ENCODE assay signal across 18 cellular contexts in the genomic region with DNA sequence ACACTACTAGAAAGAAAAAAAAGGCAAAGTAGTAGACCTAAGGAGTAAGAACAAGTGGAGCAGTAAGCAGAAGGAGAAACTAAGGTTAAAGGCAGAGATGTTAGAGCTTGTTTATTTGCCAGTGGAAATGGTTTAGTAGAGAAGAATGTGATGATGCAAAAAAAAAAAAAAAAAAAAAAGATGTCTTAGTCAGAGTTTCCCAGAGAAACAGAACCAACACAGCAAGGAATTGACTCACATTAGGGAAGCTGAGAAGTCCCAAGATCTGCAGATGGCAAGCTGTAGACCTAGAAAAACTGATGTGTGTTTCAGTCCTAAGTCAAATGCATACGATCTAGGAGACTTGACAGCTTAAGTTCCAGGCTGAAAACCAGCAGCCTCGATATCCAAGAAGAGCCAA.
DNase-seq lines count a peak whose midpoint lies in the region; ATAC-seq and TF ChIP-seq lines count a peak whose summit lies in the region.
"Had no signal": no experiment of that assay in that cellular context is flagged by ENCODE, and none has a peak within 500 bp of the region (broad histone marks: within the 10 kb centered on the region; RNA-seq: fewer than 3 reads in every experiment).

No MANE protein-coding gene starts in this region.

- H3K9me3 ChIP-seq in breast epithelium (no peaks in the 10 kb centered on the region), sigmoid colon (no peaks in the 10 kb centered on the region)

- no peak overlapping the region for H3K27ac ChIP-seq in breast epithelium
- no peak overlapping the region for H3K27ac ChIP-seq in sigmoid colon
- H3K27ac ChIP-seq: BLaER1 treated with 17β-estradiol and CSF1 and Interleukin-3, amounts not matched to agents 10 nM and 100 nM; RWPE1 had no signal

- no peaks in the 10 kb centered on the region for H3K36me3 Mint-ChIP-seq in MCF 10A (ENCODE audit: insufficient read depth, unreplicated experiment)
- H3K36me3 Mint-ChIP-seq in activated CD4-positive, alpha-beta T cell treated with anti-CD3 and anti-CD28 coated beads for 36 hours (ENCODE audit: low read depth): no peaks in the 10 kb centered on the region
- H3K36me3 Mint-ChIP-seq: CD8-positive, alpha-beta memory T cell had no signal

- H3K27me3 Mint-ChIP-seq in MCF 10A (ENCODE audit: insufficient read depth, unreplicated experiment): no peaks in the 10 kb centered on the region
- no peaks in the 10 kb centered on the region for H3K27me3 Mint-ChIP-seq in activated CD4-positive, alpha-beta T cell treated with anti-CD3 and anti-CD28 coated beads for 36 hours
- H3K27me3 Mint-ChIP-seq: CD8-positive, alpha-beta memory T cell had no signal

- H3K27ac Mint-ChIP-seq in MCF 10A (ENCODE audit: low read depth, unreplicated experiment): no peak overlapping the region
- H3K27ac Mint-ChIP-seq in activated CD4-positive, alpha-beta T cell treated with anti-CD3 and anti-CD28 coated beads for 36 hours: no peak overlapping the region
- H3K27ac Mint-ChIP-seq: CD8-positive, alpha-beta memory T cell had no signal

- WGBS in sigmoid colon, 2 donors: 87 to 89% methylated on average over 2 of the region's 2 CpGs

- H3K36me3 ChIP-seq in breast epithelium (no peaks in the 10 kb centered on the region), sigmoid colon (no peaks in the 10 kb centered on the region)
- H3K36me3 ChIP-seq: BLaER1 treated with 17β-estradiol and CSF1 and Interleukin-3, amounts not matched to agents 10 nM and 100 nM had no signal

- no peak overlapping the region for H3K4me3 Mint-ChIP-seq in MCF 10A (ENCODE audit: unreplicated experiment)
- H3K4me3 Mint-ChIP-seq in activated CD4-positive, alpha-beta T cell treated with anti-CD3 and anti-CD28 coated beads for 36 hours: no peak overlapping the region
- H3K4me3 Mint-ChIP-seq: CD8-positive, alpha-beta memory T cell had no signal

- CTCF ChIA-PET in MCF 10A (lab: Yijun Ruan, JAX): interaction anchor here (0.6 to 1.0 kb wide), 3 partner anchors 24 to 1740 kb away, joined by 3 to 4 read pairs (median 3); no protein-coding TSS in a partner anchor
- CTCF ChIA-PET in activated CD4-positive, alpha-beta T cell treated with anti-CD3 and anti-CD28 coated beads for 36 hours (lab: Charles Lee): interaction anchor here (0.6 kb wide), 1 partner anchor 21 kb away, joined by 3 read pairs; no protein-coding TSS in a partner anchor

- DNase-seq in MCF 10A (ENCODE audit: unreplicated experiment) (peak; percentile 42), breast epithelium (ENCODE audit: low spot score in 2 of 2) (no peak), RKO (ENCODE audit: low spot score) (peak; percentile 3), kidney tubule cell (ENCODE audit: low spot score) (peak; percentile 66), left ventricle myocardium superior (no peak), sigmoid colon (no peak), NCI-H128 (lab: John Stamatoyannopoulos, UW; ENCODE audit: unreplicated experiment) (no peak)
- DNase-seq in activated CD4-positive, alpha-beta T cell treated with anti-CD3 and anti-CD28 coated beads for 36 hours: no peak
- DNase-seq: CD8-positive, alpha-beta memory T cell; DMS79; MM.1S; NCI-H1092 treated with DMSO at 0.1 percent for 48 hours; NCI-H2081; NCI-H2171 treated with DMSO at 0.1 percent for 48 hours; NCI-H446 treated with DMSO at 0.1 percent for 48 hours; NCI-H748 treated with DMSO at 0.1 percent for 48 hours had no signal

- H3K4me1 ChIP-seq in breast epithelium: no peaks in the 10 kb centered on the region
- H3K4me1 ChIP-seq in sigmoid colon: no peaks in the 10 kb centered on the region

- POLR2A ChIA-PET in MCF 10A (lab: Yijun Ruan, JAX): no interaction called here
- POLR2A ChIA-PET in activated CD4-positive, alpha-beta T cell treated with anti-CD3 and anti-CD28 coated beads for 36 hours (lab: Charles Lee): no interaction called here

- H3K4me3 ChIP-seq in breast epithelium (no peak overlapping the region), sigmoid colon (no peak overlapping the region)
- H3K4me3 ChIP-seq: BLaER1 treated with 17β-estradiol and CSF1 and Interleukin-3, amounts not matched to agents 10 nM and 100 nM had no signal

- TF ChIP-seq POLR2A in breast epithelium (IDR thresholded peaks at IDR 0.05): no peak
- no peak for TF ChIP-seq POLR2A in sigmoid colon (IDR thresholded peaks at IDR 0.05)

- H3K9me3 Mint-ChIP-seq in MCF 10A (ENCODE audit: unreplicated experiment): no peaks in the 10 kb centered on the region
- H3K9me3 Mint-ChIP-seq in activated CD4-positive, alpha-beta T cell treated with anti-CD3 and anti-CD28 coated beads for 36 hours (ENCODE audit: low read depth): peaks cover 5% of the 10 kb centered on the region

- no peak for ATAC-seq in activated CD4-positive, alpha-beta T cell treated with anti-CD3 and anti-CD28 coated beads for 36 hours
- ATAC-seq in left ventricle myocardium superior: no peak

- no peak for TF ChIP-seq EP300 in sigmoid colon (IDR thresholded peaks at IDR 0.05)

- intact Hi-C loops in MCF 10A (cut with micrococcal nuclease) (no loop called here), breast epithelium (cut with DNase I; ENCODE audit: low total_unique reads) (no loop called here), left ventricle myocardium superior (cut with micrococcal nuclease) (no loop called here), sigmoid colon (cut with DNase I) (no loop called here)
- intact Hi-C loops in activated CD4-positive, alpha-beta T cell treated with anti-CD3 and anti-CD28 coated beads for 36 hours (cut with DNase I, micrococcal nuclease): no loop called here

- H3K27me3 ChIP-seq in breast epithelium (no peaks in the 10 kb centered on the region), sigmoid colon (no peaks in the 10 kb centered on the region)
- H3K27me3 ChIP-seq: BLaER1 treated with 17β-estradiol and CSF1 and Interleukin-3, amounts not matched to agents 10 nM and 100 nM had no signal

- TF ChIP-seq CTCF in MCF 10A (IDR thresholded peaks at IDR 0.05; ENCODE audit: unreplicated experiment) (no peak), breast epithelium (IDR thresholded peaks at IDR 0.05) (no peak), sigmoid colon (IDR thresholded peaks at IDR 0.05) (no peak)

- H3K4me1 Mint-ChIP-seq in MCF 10A (ENCODE audit: insufficient read depth, unreplicated experiment): peaks cover 13% of the 10 kb centered on the region
- H3K4me1 Mint-ChIP-seq in activated CD4-positive, alpha-beta T cell treated with anti-CD3 and anti-CD28 coated beads for 36 hours: no peaks in the 10 kb centered on the region
- H3K4me1 Mint-ChIP-seq: CD8-positive, alpha-beta memory T cell had no signal

- no TSS peak for BruUV-seq in MCF 10A (replicated peaks; lab: Mats Ljungman, UMichigan)

Comparison
In these comparisons a context has a peak if more than half of its experiments do, and no peak if none do; other contexts are left out.
1. DNase-seq: peak in MCF 10A (single experiment), RKO (single experiment) and kidney tubule cell (single experiment); none in breast epithelium (0 of 2), activated CD4-positive, alpha-beta T cell treated with anti-CD3 and anti-CD28 coated beads for 36 hours (single experiment), left ventricle myocardium superior (single experiment), sigmoid colon (single experiment) and NCI-H128 (single experiment).